Comparison of ENCODE assay signal across 8 cellular contexts in genomic region chr16:49407873-49408565, GRCh38. TPM values are rescaled to one million over a fixed set of nuclear protein-coding genes. Genes with fewer than 3 reads are reported as not detected.
A peak's percentile ranks its signal among the peaks of the same experiment; 100 is the strongest.
DNase-seq lines count a peak whose midpoint lies in the region; ATAC-seq, FAIRE-seq and TF ChIP-seq lines count a peak whose summit lies in the region.

No MANE protein-coding gene starts in this region.

- no peaks in the 10 kb centered on the region for H3K4me1 Mint-ChIP-seq in astrocyte (ENCODE audit: low read depth, unreplicated experiment)

- H3K4me1 ChIP-seq in astrocyte (ENCODE audit: insufficient read depth, low read length) (no peaks in the 10 kb centered on the region), hepatocyte (ENCODE audit: insufficient read depth) (no peaks in the 10 kb centered on the region), small intestine (ENCODE audit: control insufficient read depth in 2 of 2, insufficient read depth in 1 of 2, low read depth in 1 of 2, low read length in 1 of 2) (no peaks in the 10 kb centered on the region)

- H3K79me2 ChIP-seq in astrocyte (ENCODE audit: insufficient read depth, low read length) (no peaks in the 10 kb centered on the region), hepatocyte (no peaks in the 10 kb centered on the region)

- H3K36me3 ChIP-seq in astrocyte (ENCODE audit: insufficient read depth, low read length) (no peaks in the 10 kb centered on the region), hepatocyte (replicated peaks; ENCODE audit: insufficient read depth, low read depth) (no peaks in the 10 kb centered on the region), small intestine (ENCODE audit: control insufficient read depth in 2 of 2, insufficient read depth in 2 of 2, low read length in 2 of 2) (no peaks in the 10 kb centered on the region)

- H3K27ac Mint-ChIP-seq in astrocyte (ENCODE audit: unreplicated experiment): no peak overlapping the region

- WGBS in hepatocyte (ENCODE audit: low lambda C conversion rate, missing lambda C conversion rate): 32% methylated on average over 17 of the region's 17 CpGs
- 26 to 28% (median 26%) methylated on average over 17 of the region's 17 CpGs for WGBS in small intestine, 3 donors

- no peak overlapping the region for H3K4me2 ChIP-seq in astrocyte (ENCODE audit: low read length)
- H3K4me2 ChIP-seq in hepatocyte: no peak overlapping the region

- DNase-seq in activated gamma-delta T cell treated with Interleukin-2 at 50 U/mL for 16 hours: peak; percentile 56
- no peak for DNase-seq in activated gamma-delta T cell (lab: John Stamatoyannopoulos, UW)
- DNase-seq in NCI-H146 (lab: John Stamatoyannopoulos, UW): peak; percentile 86
- DNase-seq in T-helper 9 cell: peak; percentile 53
- peak; percentile 37 for DNase-seq in astrocyte (ENCODE audit: low read depth)
- peak; percentile 92 for DNase-seq in hepatocyte (ENCODE audit: low spot score)
- DNase-seq in small intestine: peak; percentile 73

- H3K9me3 Mint-ChIP-seq in astrocyte (ENCODE audit: unreplicated experiment): peaks cover 10% of the 10 kb centered on the region

- H4K20me1 ChIP-seq in astrocyte (ENCODE audit: insufficient read depth, low read length): no peaks in the 10 kb centered on the region
- H4K20me1 ChIP-seq in hepatocyte (ENCODE audit: insufficient read depth, poor library complexity, severe bottlenecking): no peaks in the 10 kb centered on the region

- peaks cover 2% of the 10 kb centered on the region for H3K9me3 ChIP-seq in astrocyte (ENCODE audit: insufficient read depth, low read depth, low read length)
- H3K9me3 ChIP-seq in hepatocyte (ENCODE audit: low read depth): no peaks in the 10 kb centered on the region
- no peaks in the 10 kb centered on the region for H3K9me3 ChIP-seq in small intestine (ENCODE audit: control insufficient read depth, low read depth)

- H3K27me3 ChIP-seq in astrocyte (ENCODE audit: insufficient read depth, low read length) (no peaks in the 10 kb centered on the region), hepatocyte (no peaks in the 10 kb centered on the region), small intestine (ENCODE audit: control insufficient read depth in 2 of 2, insufficient read depth in 2 of 2, low read length in 2 of 2) (no peaks in the 10 kb centered on the region)

- no peaks in the 10 kb centered on the region for H3K9me2 ChIP-seq in hepatocyte (replicated peaks; ENCODE audit: insufficient read depth)

- no peak overlapping the region for H3K27ac ChIP-seq in astrocyte (ENCODE audit: low read depth, low read length)
- H3K27ac ChIP-seq in hepatocyte: no peak overlapping the region
- no peak overlapping the region for H3K27ac ChIP-seq in small intestine (ENCODE audit: low read depth in 1 of 2, low read length in 1 of 2)

- no peaks in the 10 kb centered on the region for H3K36me3 Mint-ChIP-seq in astrocyte (ENCODE audit: low read depth, unreplicated experiment)

- peak; percentile 65 for TF ChIP-seq CTCF in astrocyte (IDR thresholded peaks at IDR 0.05; ENCODE audit: insufficient read depth, low read depth, low read length)
- TF ChIP-seq CTCF in hepatocyte (IDR thresholded peaks at IDR 0.05; ENCODE audit: poor library complexity): peak; percentile 92

- H2AFZ ChIP-seq in astrocyte (ENCODE audit: low read depth, low read length) (peak overlapping the region; percentile 42), hepatocyte (no peak overlapping the region)

- H3K4me3 ChIP-seq in astrocyte (ENCODE audit: insufficient read depth, low read depth, low read length): no peak overlapping the region
- H3K4me3 ChIP-seq in hepatocyte: no peak overlapping the region
- H3K4me3 ChIP-seq in small intestine (ENCODE audit: low read depth in 1 of 2, low read length in 2 of 2): no peak overlapping the region

- H3K4me3 Mint-ChIP-seq in astrocyte (ENCODE audit: unreplicated experiment): no peak overlapping the region

- peak; percentile 23 for FAIRE-seq in astrocyte (lab: Jason Lieb, UNC)
- FAIRE-seq in small intestine (lab: Jason Lieb, UNC): no peak

- H3K9ac ChIP-seq in astrocyte (ENCODE audit: low read length): no peak overlapping the region

- H3K27me3 Mint-ChIP-seq in astrocyte (ENCODE audit: low read depth, unreplicated experiment): peaks cover 33% of the 10 kb centered on the region

- peak; percentile 85 for ATAC-seq in HG02870 (IDR thresholded peaks at IDR 0.05; ENCODE audit: unreplicated experiment)

RNA-seq across cellular contexts. Expression of gene C16orf78, which starts 34.4 kb away (rescaled TPM):
- total RNA-seq in astrocyte (not detected in 2 replicates), hepatocyte (not detected in 2 replicates)
- polyA plus RNA-seq in hepatocyte (not detected in 2 replicates), small intestine (not detected)
